ENCODE assay signal across 14 cellular contexts in genomic region chr4:153520227-153520626, GRCh38. TPM values are rescaled to one million over a fixed set of nuclear protein-coding genes. Genes with fewer than 3 reads are reported as not detected.
A peak's percentile ranks its signal among the peaks of the same experiment; 100 is the strongest.
DNase-seq lines count a peak whose midpoint lies in the region; ATAC-seq, FAIRE-seq and TF ChIP-seq lines count a peak whose summit lies in the region.
"Had no signal": no experiment of that assay in that cellular context is flagged by ENCODE, and none has a peak within 500 bp of the region (broad histone marks: within the 10 kb centered on the region; RNA-seq: fewer than 3 reads in every experiment).

No MANE protein-coding gene starts in this region.

- CTCF ChIA-PET in K562 (lab: Yijun Ruan, JAX; ENCODE audit: low intra/inter-chr PET ratio): no interaction called here

- peak overlapping the region; percentile 75 for H3K4me3 Mint-ChIP-seq in activated CD4-positive, alpha-beta T cell treated with anti-CD3 and anti-CD28 coated beads, Interleukin-2, amount 10 ng/mL, durations not matched to agents 24 days and 14 days

- FAIRE-seq in K562 (lab: Jason Lieb, UNC) (no peak), pancreas (lab: Jason Lieb, UNC) (no peak)
- FAIRE-seq: A204.1 had no signal

- no peaks in the 10 kb centered on the region for H3K9me3 ChIP-seq in OCI-LY3 (ENCODE audit: insufficient read depth, low read length)
- H3K9me3 ChIP-seq in K562 (replicated peaks; ENCODE audit: control insufficient read depth, insufficient read depth, low read depth, low read length): no peaks in the 10 kb centered on the region
- H3K9me3 ChIP-seq in pancreas: no peaks in the 10 kb centered on the region

- WGBS in K562 (ENCODE audit: insufficient coverage, low coverage, missing lambda C conversion rate): 64% methylated on average over 4 of the region's 4 CpGs
- 70 to 77% methylated on average over 4 of the region's 4 CpGs for WGBS in pancreas, 2 donors

- TF ChIP-seq CTCF in OCI-LY3 (IDR thresholded peaks at IDR 0.05; ENCODE audit: low read depth, low read length) (no peak), K562 (IDR thresholded peaks at IDR 0.05 in 2 of 3, conservative IDR thresholded peaks at IDR 0.05 in 1 of 3; ENCODE audit: insufficient read depth in 2 of 3, low read depth in 1 of 3, low read length in 3 of 3) (no peak), pancreas (IDR thresholded peaks at IDR 0.05) (no peak)

- TF ChIP-seq RAD21 in K562 (CRISPR knock-in tag; conservative IDR thresholded peaks at IDR 0.05 in 1 of 2, IDR thresholded peaks at IDR 0.05 in 1 of 2): no peak

- in situ Hi-C loops in K562 (cut with MboI): no loop called here

- H3K27ac ChIP-seq in OCI-LY3 (ENCODE audit: low read length): peak overlapping the region; percentile 38; the same call in 1 of the 2 replicates
- H3K27ac ChIP-seq in K562 (ENCODE audit: extremely low read depth, low read depth, low read length): peak overlapping the region; percentile 29; the same call in 1 of the 3 replicates
- H3K27ac ChIP-seq in pancreas: peak overlapping the region in 3 of 4 donors; percentile 37 to 85 (median 69)

- peaks cover 59% of the 10 kb centered on the region for H3K36me3 ChIP-seq in OCI-LY3 (replicated peaks; ENCODE audit: low read depth, low read length)
- peaks cover 3% of the 10 kb centered on the region; the same call in 2 of the 3 replicates for H3K36me3 ChIP-seq in K562 (ENCODE audit: control insufficient read depth, insufficient read depth, low read length)
- no peaks in the 10 kb centered on the region for H3K36me3 ChIP-seq in pancreas

- peak overlapping the region; percentile 95 for H3K27ac Mint-ChIP-seq in activated CD4-positive, alpha-beta T cell treated with anti-CD3 and anti-CD28 coated beads, Interleukin-2, amount 10 ng/mL, durations not matched to agents 24 days and 14 days

- H3K27me3 ChIP-seq in OCI-LY3 (ENCODE audit: low read depth, low read length) (no peaks in the 10 kb centered on the region), K562 (ENCODE audit: control insufficient read depth in 2 of 2, insufficient read depth in 2 of 2, low read length in 2 of 2) (no peaks in the 10 kb centered on the region), pancreas (no peaks in the 10 kb centered on the region)

- H3K36me3 Mint-ChIP-seq in activated CD4-positive, alpha-beta T cell treated with anti-CD3 and anti-CD28 coated beads, Interleukin-2, amount 10 ng/mL, durations not matched to agents 24 days and 14 days (ENCODE audit: low read depth): peaks cover 20% of the 10 kb centered on the region

- no peaks in the 10 kb centered on the region for H3K27me3 Mint-ChIP-seq in activated CD4-positive, alpha-beta T cell treated with anti-CD3 and anti-CD28 coated beads, Interleukin-2, amount 10 ng/mL, durations not matched to agents 24 days and 14 days

- no TSS peak for BruUV-seq in K562 (replicated peaks; lab: Mats Ljungman, UMichigan)

- no peak for ATAC-seq in K562
- ATAC-seq in pancreas: no peak

- H3K4me3 ChIP-seq in OCI-LY3 (ENCODE audit: low read length): no peak overlapping the region
- H3K4me3 ChIP-seq in K562: no peak overlapping the region
- H3K4me3 ChIP-seq in pancreas: no peak overlapping the region

- no peaks in the 10 kb centered on the region for H3K9me1 ChIP-seq in K562 (ENCODE audit: control insufficient read depth, insufficient read depth, low read length)

- H3K4me2 ChIP-seq in OCI-LY3 (ENCODE audit: low read length) (peak overlapping the region; percentile 71), K562 (ENCODE audit: insufficient read depth, low read length) (no peak overlapping the region)

- POLR2A ChIA-PET in K562 (lab: Yijun Ruan, JAX): interaction anchor here (1.3 kb wide), 1 partner anchor 12 kb away, joined by 3 read pairs; no protein-coding TSS in a partner anchor

- H3K4me1 ChIP-seq in OCI-LY3 (ENCODE audit: low read length): peaks cover 72% of the 10 kb centered on the region
- peaks cover 9 to 47% of the 10 kb centered on the region in 2 experiments for H3K4me1 ChIP-seq in K562 (replicated peaks in 1 of 2; ENCODE audit: control insufficient read depth in 2 of 2, insufficient read depth in 2 of 2, low read length in 2 of 2)
- peaks cover 47 to 72% (median 55%) of the 10 kb centered on the region in 3 donors for H3K4me1 ChIP-seq in pancreas

- no peaks in the 10 kb centered on the region for H3K9me3 Mint-ChIP-seq in activated CD4-positive, alpha-beta T cell treated with anti-CD3 and anti-CD28 coated beads, Interleukin-2, amount 10 ng/mL, durations not matched to agents 24 days and 14 days

- DNase-seq in activated CD4-positive, alpha-beta T cell treated with anti-CD3 and anti-CD28 coated beads, Interleukin-2, amount 10 ng/mL, durations not matched to agents 24 days and 14 days: no peak
- DNase-seq in activated CD4-positive, alpha-beta T cell treated with anti-CD3 and anti-CD28 coated beads, Interleukin-2, amount 50 U/mL, for 48 hours: no peak
- DNase-seq in K562 (ENCODE audit: extremely low read depth in 1 of 4, low spot score in 3 of 4) (no peak), pancreas (no peak), AML-193 (lab: John Stamatoyannopoulos, UW) (no peak), C1 segment of cervical spinal cord (lab: John Stamatoyannopoulos, UW) (no peak)
- DNase-seq in effector CD8-positive, alpha-beta T cell (lab: John Stamatoyannopoulos, UW): no peak
- DNase-seq: GDM1, hippocampal formation, left cardiac atrium, NCI-H1930, NCI-H526 had no signal

- H2AFZ ChIP-seq in OCI-LY3 (ENCODE audit: low read depth, low read length) (no peak overlapping the region), K562 (ENCODE audit: low read depth, low read length) (no peak overlapping the region)

- H3K9ac ChIP-seq in OCI-LY3 (ENCODE audit: low read length): no peak overlapping the region
- H3K9ac ChIP-seq in K562 (ENCODE audit: insufficient read depth in 1 of 2, low read depth in 2 of 2, low read length in 2 of 2): no peak overlapping the region

- intact Hi-C loops in activated CD4-positive, alpha-beta T cell treated with anti-CD3 and anti-CD28 coated beads, Interleukin-2, amount 10 ng/mL, durations not matched to agents 24 days and 14 days (cut with micrococcal nuclease): loop anchor here (10.0 kb wide), 1 partner anchor 985 kb away; the partner anchor contains the start of gene FBXW7
- intact Hi-C loops in K562 (cut with micrococcal nuclease): loop anchor here (5.0 kb wide), 1 partner anchor 53 kb away; the partner anchor contains the start of gene TMEM131L
- intact Hi-C loops in pancreas (cut with DNase I): loop anchor here in 1 of 3 donors (10.0 kb wide), 1 partner anchor 45 kb away; no protein-coding TSS in a partner anchor

- peaks cover 73% of the 10 kb centered on the region for H3K4me1 Mint-ChIP-seq in activated CD4-positive, alpha-beta T cell treated with anti-CD3 and anti-CD28 coated beads, Interleukin-2, amount 10 ng/mL, durations not matched to agents 24 days and 14 days

- TF ChIP-seq EP300 in K562 (IDR thresholded peaks at IDR 0.05; ENCODE audit: low read length): no peak

- no peak for TF ChIP-seq POLR2A in K562 (conservative IDR thresholded peaks at IDR 0.05)

- peaks cover 98% of the 10 kb centered on the region for H4K20me1 ChIP-seq in OCI-LY3 (ENCODE audit: insufficient read depth, low read length)
- no peaks in the 10 kb centered on the region for H4K20me1 ChIP-seq in K562 (replicated peaks; ENCODE audit: control insufficient read depth, insufficient read depth, low read length)

- peaks cover 100% of the 10 kb centered on the region for H3K79me2 ChIP-seq in OCI-LY3 (ENCODE audit: low read length)
- peaks cover 51% of the 10 kb centered on the region for H3K79me2 ChIP-seq in K562 (ENCODE audit: control insufficient read depth, insufficient read depth, low read length)

TF ChIP-seq in K562, 482 proteins besides CTCF, POLR2A, EP300 and RAD21:
- TF ChIP-seq SIN3A (IDR thresholded peaks at IDR 0.05; ENCODE audit: borderline replicate concordance in 2 of 2, control insufficient read depth in 1 of 2, low read depth in 2 of 2, low read length in 2 of 2) (no peak), TOE1 (IDR thresholded peaks at IDR 0.05; ENCODE audit: borderline replicate concordance) (no peak), TOE1 (CRISPR knock-in tag; IDR thresholded peaks at IDR 0.05; ENCODE audit: borderline replicate concordance, low read depth) (no peak), RBM25 (IDR thresholded peaks at IDR 0.05; ENCODE audit: low read depth, low read length, severe bottlenecking) (peak; percentile 38), ZNF121 (CRISPR knock-in tag; conservative IDR thresholded peaks at IDR 0.05) (peak; percentile 70)

RNA-seq across cellular contexts. Expression of gene TMEM131L, which starts 54.1 kb away (rescaled TPM):
- 40.3 and 40.6 TPM in 2 replicates for total RNA-seq in activated CD4-positive, alpha-beta T cell treated with anti-CD3 and anti-CD28 coated beads, Interleukin-2, amount 10 ng/mL, durations not matched to agents 24 days and 14 days
- total RNA-seq in K562 (2011; cell fraction: chromatin; rRNA removed; ENCODE audit: low replicate concordance): 67.0 and 118 TPM in 2 replicates
- total RNA-seq in K562 (2011; cell fraction: nucleolus; rRNA removed): 37.9 and 39.4 TPM in 2 replicates
- 60.0 and 67.7 TPM in 2 replicates for total RNA-seq in K562 (2011; cell fraction: nucleoplasm; rRNA removed)
- total RNA-seq in K562 (2014; rRNA removed) (12.9 and 13.2 TPM in 2 replicates), K562 (2014; rRNA removed; fragmentation: Illumina TruSeq; extraction: Trizol) (15.0 and 16.0 TPM in 2 replicates), K562 (2015; rRNA removed; fragmentation: Illumina TruSeq; extraction: Trizol) (15.6 and 18.8 TPM in 2 replicates), K562 (2021) (18.6 and 20.8 TPM in 2 replicates), pancreas (10 to 100 TPM; 17.0 to 29.5 (median 25.0) TPM)
- polyA plus RNA-seq in K562 (2011; rRNA removed) (9.7 and 10.0 TPM in 2 replicates), K562 (2014; fragmentation: Illumina TruSeq; extraction: Trizol) (13.1 and 15.4 TPM in 2 replicates), K562 (2014; fragmentation: Nextera tagmentation; extraction: Ambion mirVana) (1 to 10 TPM; 1.2 to 1.6 TPM), K562 (2014; rRNA removed) (6.9 and 7.5 TPM in 2 replicates), pancreas (10 to 100 TPM in 1 of 2 donors, 1 to 10 TPM in 1; 9.4 to 11.2 TPM)
- 6.9 and 9.0 TPM in 2 replicates for polyA plus RNA-seq in K562 (2011; cell fraction: cytosol; rRNA removed)
- polyA plus RNA-seq in K562 (2011; cell fraction: nucleus; rRNA removed): 23.1 and 24.6 TPM in 2 replicates
- 10.8 and 11.2 TPM in 2 replicates for polyA plus RNA-seq in K562 (2012)
- polyA minus RNA-seq in K562 (2011; rRNA and poly(A)+ RNA removed): 25.0 and 34.9 TPM in 2 replicates
- 11.2 and 18.8 TPM in 2 replicates for polyA minus RNA-seq in K562 (2011; cell fraction: cytosol; rRNA and poly(A)+ RNA removed)
- polyA minus RNA-seq in K562 (2011; cell fraction: nucleus; rRNA and poly(A)+ RNA removed): 35.5 and 61.0 TPM in 2 replicates
